8 cellular contexts compared by ENCODE assay signal in the genomic region with DNA sequence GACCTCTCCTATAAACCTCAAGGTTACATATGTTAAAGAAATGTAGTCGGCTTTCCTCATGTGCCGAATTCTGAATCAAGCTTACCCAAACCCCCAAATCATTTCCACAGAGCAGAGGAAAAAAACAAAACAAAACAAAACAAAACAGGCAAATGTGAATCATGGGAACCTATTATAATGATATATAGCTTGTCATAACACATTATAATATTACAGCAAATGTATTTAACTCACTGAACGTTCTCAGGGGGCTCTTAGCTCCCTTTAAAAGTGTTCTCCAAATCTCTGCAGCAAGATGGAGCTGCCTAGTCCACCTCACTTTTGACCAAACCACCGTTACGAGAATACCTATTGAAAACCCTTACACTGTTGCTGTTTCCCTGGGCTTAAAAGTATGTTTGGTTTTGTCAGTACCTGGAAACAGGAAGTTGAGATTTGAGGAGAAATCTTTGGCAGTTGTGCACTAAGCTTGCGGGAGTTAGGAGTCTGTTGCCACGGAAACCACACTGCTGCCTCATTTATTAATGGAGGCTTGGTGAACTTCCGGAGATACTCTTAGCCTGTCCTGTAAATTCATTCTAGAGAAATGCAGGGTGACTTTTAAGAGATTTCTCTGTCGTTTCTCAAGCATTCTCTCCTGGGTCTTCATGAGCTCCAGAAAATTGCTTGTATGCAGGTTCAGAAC.
DNase-seq lines count a peak whose midpoint lies in the region; ATAC-seq and TF ChIP-seq lines count a peak whose summit lies in the region.

No MANE protein-coding gene starts in this region.

- H3K4me2 ChIP-seq in osteoblast (ENCODE audit: insufficient read depth, low read length) = peak overlapping the region; percentile 60

- intact Hi-C loops in left colon (cut with DNase I, micrococcal nuclease) = no loop called here

- H3K4me3 ChIP-seq in osteoblast (ENCODE audit: insufficient read depth, low read length) = no peak overlapping the region

- peaks cover 96% of the 10 kb centered on the region for H3K79me2 ChIP-seq in osteoblast (ENCODE audit: insufficient read depth, low read length)

- H3K27me3 Mint-ChIP-seq in chondrocyte (ENCODE audit: low read depth) = no peaks in the 10 kb centered on the region
- H3K27me3 Mint-ChIP-seq in activated naive CD8-positive, alpha-beta T cell treated with anti-CD3 and anti-CD28 coated beads for 36 hours = peaks cover 33% of the 10 kb centered on the region

- ATAC-seq in GM21390 (IDR thresholded peaks at IDR 0.05; ENCODE audit: unreplicated experiment) (peak; percentile 66), HG03439 (IDR thresholded peaks at IDR 0.05; ENCODE audit: unreplicated experiment) (no peak), GM18861 (IDR thresholded peaks at IDR 0.05; ENCODE audit: unreplicated experiment) (no peak), left colon (no peak)

- no peaks in the 10 kb centered on the region for H3K36me3 Mint-ChIP-seq in chondrocyte (ENCODE audit: low read depth)
- H3K36me3 Mint-ChIP-seq in activated naive CD8-positive, alpha-beta T cell treated with anti-CD3 and anti-CD28 coated beads for 36 hours = no peaks in the 10 kb centered on the region

- no peaks in the 10 kb centered on the region for H3K27me3 ChIP-seq in osteoblast (ENCODE audit: insufficient read depth, low read length)

- peaks cover 58% of the 10 kb centered on the region for H3K4me1 ChIP-seq in osteoblast (ENCODE audit: insufficient read depth, low read length)

- TF ChIP-seq CTCF in chondrocyte (IDR thresholded peaks at IDR 0.05) = no peak
- TF ChIP-seq CTCF in osteoblast (IDR thresholded peaks at IDR 0.05; ENCODE audit: extremely low read depth, low read depth, low read length) = no peak

- H3K9me3 Mint-ChIP-seq in chondrocyte (ENCODE audit: low read depth) = no peaks in the 10 kb centered on the region
- no peaks in the 10 kb centered on the region for H3K9me3 Mint-ChIP-seq in activated naive CD8-positive, alpha-beta T cell treated with anti-CD3 and anti-CD28 coated beads for 36 hours

- peaks cover 80% of the 10 kb centered on the region for H3K4me1 Mint-ChIP-seq in chondrocyte (ENCODE audit: low read depth)
- peaks cover 8% of the 10 kb centered on the region for H3K4me1 Mint-ChIP-seq in activated naive CD8-positive, alpha-beta T cell treated with anti-CD3 and anti-CD28 coated beads for 36 hours

- peak overlapping the region; percentile 78 for H3K27ac Mint-ChIP-seq in chondrocyte (ENCODE audit: unreplicated experiment)
- no peak overlapping the region for H3K27ac Mint-ChIP-seq in activated naive CD8-positive, alpha-beta T cell treated with anti-CD3 and anti-CD28 coated beads for 36 hours

- H2AFZ ChIP-seq in osteoblast (ENCODE audit: low read length) = no peak overlapping the region

- no peaks in the 10 kb centered on the region for H3K36me3 ChIP-seq in osteoblast (ENCODE audit: insufficient read depth, low read length)

- no peaks in the 10 kb centered on the region for H3K9me3 ChIP-seq in osteoblast (ENCODE audit: low read depth, low read length)

- no peak overlapping the region for H3K4me3 Mint-ChIP-seq in chondrocyte (ENCODE audit: unreplicated experiment)
- H3K4me3 Mint-ChIP-seq in activated naive CD8-positive, alpha-beta T cell treated with anti-CD3 and anti-CD28 coated beads for 36 hours = no peak overlapping the region

- peak; percentile 71 for DNase-seq in NCI-H2196 (lab: John Stamatoyannopoulos, UW; ENCODE audit: unreplicated experiment)
- no peak for DNase-seq in chondrocyte (ENCODE audit: low spot score)
- no peak for DNase-seq in osteoblast (ENCODE audit: insufficient read length, low spot score, missing footprints)
- DNase-seq in left colon = no peak
- no peak for DNase-seq in activated naive CD8-positive, alpha-beta T cell treated with anti-CD3 and anti-CD28 coated beads for 36 hours

- H4K20me1 ChIP-seq in osteoblast (ENCODE audit: insufficient read depth, low read length) = peaks cover 59% of the 10 kb centered on the region

- peak overlapping the region; percentile 73 for H3K27ac ChIP-seq in osteoblast (ENCODE audit: low read depth, low read length)
